21 cellular contexts compared by ENCODE assay signal in the genomic region with DNA sequence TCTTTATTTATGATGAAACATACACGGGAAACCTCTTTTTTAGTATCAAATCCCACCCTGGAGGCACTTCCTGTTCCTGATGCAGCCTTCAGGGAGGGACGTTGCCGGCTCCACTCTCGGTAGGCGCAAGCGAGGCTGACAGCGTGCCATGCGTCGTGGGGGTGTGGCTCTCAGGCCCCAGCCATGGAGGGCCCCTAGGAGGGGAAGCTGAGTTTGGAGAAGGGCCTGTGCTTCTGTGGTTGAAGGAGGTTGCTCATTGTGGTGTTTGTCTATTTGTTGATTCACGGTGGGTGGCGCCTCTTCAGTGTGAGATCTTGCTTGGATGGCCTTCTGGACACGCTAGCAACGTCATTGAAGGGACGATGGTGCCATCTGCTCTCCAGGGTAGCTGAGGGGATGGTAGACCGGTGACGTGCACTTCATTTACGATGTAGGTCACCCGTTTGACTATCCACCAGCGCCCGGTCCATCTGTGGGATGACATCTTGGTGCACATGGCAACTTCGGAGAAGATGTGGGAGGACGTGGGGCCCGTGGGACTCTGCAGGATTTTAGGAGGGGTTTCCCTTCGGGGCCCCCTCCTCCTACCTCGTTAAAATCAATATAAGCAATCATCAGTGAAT.
"Had no signal": no experiment of that assay in that cellular context is flagged by ENCODE, and none has a peak within 500 bp of the region (broad histone marks: within the 10 kb centered on the region; RNA-seq: fewer than 3 reads in every experiment).

No MANE protein-coding gene starts in this region.

- H3K36me3 Mint-ChIP-seq: activated CD8-positive, alpha-beta memory T cell treated with anti-CD3 and anti-CD28 coated beads, Interleukin-2, amount 10 ng/mL, durations not matched to agents 7 days and 5 days; activated naive CD8-positive, alpha-beta T cell; naive thymus-derived CD8-positive, alpha-beta T cell; neural progenitor cell had no signal

- DNase-seq: activated CD4-positive, alpha-beta T cell treated with anti-CD3 and anti-CD28 coated beads, Interleukin-2, amount 10 ng/mL, durations not matched to agents 7 days and 5 days; activated CD4-positive, CD25-positive, alpha-beta regulatory T cell treated with anti-CD3 and anti-CD28 coated beads, Interleukin-2, amount 50 U/mL, for 72 hours; activated CD8-positive, alpha-beta memory T cell treated with anti-CD3 and anti-CD28 coated beads, Interleukin-2, amount 10 ng/mL, durations not matched to agents 7 days and 5 days; activated CD8-positive, alpha-beta T cell treated with anti-CD3 and anti-CD28 coated beads for 36 hours; activated gamma-delta T cell treated with Interleukin-2 at 50 U/mL for 16 hours; activated T-cell treated with anti-CD3 and anti-CD28 coated beads for 4 hours; endodermal cell; retina; stimulated activated CD4-positive, alpha-beta T cell treated with anti-CD3 and anti-CD28 coated beads, Interleukin-1b, Interleukin-23, amount 100 ng/mL, for 48 hours; substantia nigra; T-helper 1 cell; thyroid gland; WERI-Rb-1 had no signal

- H3K9me3 Mint-ChIP-seq: activated CD4-positive, alpha-beta T cell treated with anti-CD3 and anti-CD28 coated beads, Interleukin-2, amount 10 ng/mL, durations not matched to agents 7 days and 5 days; activated CD8-positive, alpha-beta T cell treated with anti-CD3 and anti-CD28 coated beads for 36 hours; activated T-helper 1 cell treated with anti-CD3 and anti-CD28 coated beads, Interleukin-12 subunit alpha, Interleukin-12 subunit beta, Interleukin-2, Interleukin-4 antibody, amounts not matched to agents 30 ng/mL and 10 ng/mL and 1 ng/mL, durations not matched to agents 14 hours and 24 hours and 36 hours; endodermal cell; naive thymus-derived CD8-positive, alpha-beta T cell; stimulated activated naive CD8-positive, alpha-beta T cell treated with anti-CD3 and anti-CD28 coated beads, Interleukin-15, Interleukin-2, amounts not matched to agents 100 ng/mL and 50 ng/mL, for 24 hours had no signal

- H3K4me3 Mint-ChIP-seq: activated CD4-positive, alpha-beta T cell treated with anti-CD3 and anti-CD28 coated beads, Interleukin-2, amount 10 ng/mL, durations not matched to agents 7 days and 5 days; activated CD8-positive, alpha-beta memory T cell treated with anti-CD3 and anti-CD28 coated beads, Interleukin-2, amount 10 ng/mL, durations not matched to agents 7 days and 5 days; activated CD8-positive, alpha-beta T cell treated with anti-CD3 and anti-CD28 coated beads for 36 hours; activated naive CD8-positive, alpha-beta T cell; activated T-helper 1 cell treated with anti-CD3 and anti-CD28 coated beads, Interleukin-12 subunit alpha, Interleukin-12 subunit beta, Interleukin-2, Interleukin-4 antibody, amounts not matched to agents 30 ng/mL and 10 ng/mL and 1 ng/mL, durations not matched to agents 14 hours and 24 hours and 36 hours; endodermal cell; naive thymus-derived CD8-positive, alpha-beta T cell; neural progenitor cell; stimulated activated naive CD8-positive, alpha-beta T cell treated with anti-CD3 and anti-CD28 coated beads, Interleukin-15, Interleukin-2, amounts not matched to agents 100 ng/mL and 50 ng/mL, for 24 hours had no signal

- H3K27ac Mint-ChIP-seq: activated CD4-positive, alpha-beta T cell treated with anti-CD3 and anti-CD28 coated beads, Interleukin-2, amount 10 ng/mL, durations not matched to agents 7 days and 5 days; activated CD8-positive, alpha-beta memory T cell treated with anti-CD3 and anti-CD28 coated beads, Interleukin-2, amount 10 ng/mL, durations not matched to agents 7 days and 5 days; activated CD8-positive, alpha-beta T cell treated with anti-CD3 and anti-CD28 coated beads for 36 hours; activated naive CD8-positive, alpha-beta T cell; activated T-helper 1 cell treated with anti-CD3 and anti-CD28 coated beads, Interleukin-12 subunit alpha, Interleukin-12 subunit beta, Interleukin-2, Interleukin-4 antibody, amounts not matched to agents 30 ng/mL and 10 ng/mL and 1 ng/mL, durations not matched to agents 14 hours and 24 hours and 36 hours; endodermal cell; naive thymus-derived CD8-positive, alpha-beta T cell; neural progenitor cell; progenitor cell of endocrine pancreas; stimulated activated naive CD8-positive, alpha-beta T cell treated with anti-CD3 and anti-CD28 coated beads, Interleukin-15, Interleukin-2, amounts not matched to agents 100 ng/mL and 50 ng/mL, for 24 hours had no signal

- H3K27me3 Mint-ChIP-seq: activated CD4-positive, alpha-beta T cell treated with anti-CD3 and anti-CD28 coated beads, Interleukin-2, amount 10 ng/mL, durations not matched to agents 7 days and 5 days; activated CD8-positive, alpha-beta memory T cell treated with anti-CD3 and anti-CD28 coated beads, Interleukin-2, amount 10 ng/mL, durations not matched to agents 7 days and 5 days; activated CD8-positive, alpha-beta T cell treated with anti-CD3 and anti-CD28 coated beads for 36 hours; activated naive CD8-positive, alpha-beta T cell; progenitor cell of endocrine pancreas; stimulated activated naive CD8-positive, alpha-beta T cell treated with anti-CD3 and anti-CD28 coated beads, Interleukin-15, Interleukin-2, amounts not matched to agents 100 ng/mL and 50 ng/mL, for 24 hours had no signal

- ATAC-seq: activated CD8-positive, alpha-beta memory T cell treated with anti-CD3 and anti-CD28 coated beads, Interleukin-2, amount 10 ng/mL, durations not matched to agents 7 days and 5 days; activated CD8-positive, alpha-beta T cell treated with anti-CD3 and anti-CD28 coated beads for 36 hours; gastroesophageal sphincter; left lobe of liver; naive thymus-derived CD8-positive, alpha-beta T cell had no signal

- H3K4me1 Mint-ChIP-seq: activated CD4-positive, alpha-beta T cell treated with anti-CD3 and anti-CD28 coated beads, Interleukin-2, amount 10 ng/mL, durations not matched to agents 7 days and 5 days; activated CD8-positive, alpha-beta memory T cell treated with anti-CD3 and anti-CD28 coated beads, Interleukin-2, amount 10 ng/mL, durations not matched to agents 7 days and 5 days; endodermal cell; neural progenitor cell had no signal
